In the genomic region with DNA sequence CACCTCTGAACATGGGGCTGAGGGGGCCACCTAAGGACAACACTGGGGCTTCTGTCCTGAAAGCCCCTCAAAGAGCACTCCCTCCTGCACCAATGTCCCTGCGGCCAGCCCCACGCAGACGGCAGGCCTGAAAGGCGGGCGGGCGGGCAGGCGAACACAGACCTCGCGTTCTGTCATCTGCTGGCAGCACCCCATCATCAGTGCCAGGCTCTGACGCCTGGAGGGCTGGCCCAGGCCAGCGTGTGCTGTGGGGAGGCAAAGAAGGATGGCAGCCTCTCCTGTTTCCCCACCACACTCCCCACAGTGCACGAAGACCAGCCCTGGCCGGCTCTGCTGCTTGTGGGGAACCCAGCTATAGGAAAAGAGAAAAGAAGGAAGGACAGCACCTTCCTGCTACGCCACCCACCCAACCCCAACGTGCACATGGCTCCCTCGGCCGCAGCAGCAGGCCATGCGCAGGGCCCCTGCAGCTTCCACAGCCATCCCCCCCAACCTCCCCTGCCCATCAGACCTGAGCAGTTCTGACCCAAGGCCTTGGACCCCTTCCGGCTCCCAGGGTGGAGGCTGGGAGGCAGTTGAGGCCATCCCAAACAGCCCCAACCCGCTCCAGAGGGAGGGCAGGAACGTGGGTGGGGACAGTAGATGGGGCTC, we compare ENCODE assay signal across 12 cellular contexts. TPM values are rescaled to one million over a fixed set of nuclear protein-coding genes. Genes with fewer than 3 reads are reported as not detected.
DNase-seq lines count a peak whose midpoint lies in the region; ATAC-seq and TF ChIP-seq lines count a peak whose summit lies in the region.
"Had no signal": no experiment of that assay in that cellular context is flagged by ENCODE, and none has a peak within 500 bp of the region (broad histone marks: within the 10 kb centered on the region; RNA-seq: fewer than 3 reads in every experiment).

No MANE protein-coding gene starts in this region.

- peaks cover 0 to 9% of the 10 kb centered on the region in 2 donors for H3K36me3 Mint-ChIP-seq in naive B cell

- peak overlapping the region in 5 of 6 donors; percentile 47 to 97 (median 92) for H3K27ac Mint-ChIP-seq in naive B cell

- no peaks in the 10 kb centered on the region for H3K27me3 Mint-ChIP-seq in naive B cell

- H3K9me3 Mint-ChIP-seq in naive B cell, result peaks cover 0 to 2% (median 0%) of the 10 kb centered on the region in 7 donors

- H3K36me3 ChIP-seq in HEK293 (ENCODE audit: control insufficient read depth in 2 of 2, insufficient read depth in 1 of 2, low read length in 2 of 2), result peaks cover 4 to 61% of the 10 kb centered on the region in 2 experiments; a peak in 2 of 3 replicates

- H3K4me1 ChIP-seq in HEK293 (ENCODE audit: control insufficient read depth, insufficient read depth, low read length), result peaks cover 27% of the 10 kb centered on the region

- H3K4me3 Mint-ChIP-seq in naive B cell, result peak overlapping the region; percentile 66 to 92 (median 88)

- H3K4me3 ChIP-seq in HEK293 (ENCODE audit: low read depth, low read length), result no peak overlapping the region
- H3K4me3 ChIP-seq: body of pancreas, lung had no signal

- CTCF ChIA-PET in HEK293 (lab: Yijun Ruan, JAX), result interaction anchor here (1.6 to 2.7 kb wide), 2 partner anchors 26 to 54 kb away, joined by 16 to 24 read pairs; partner anchors contain the start of gene SCO2

- POLR2A ChIA-PET in HEK293 (lab: Yijun Ruan, JAX), result interaction anchor here (1.3 to 2.1 kb wide), 2 partner anchors 30 to 37 kb away, joined by 3 to 9 read pairs; partner anchors contain the start of genes LMF2 and NCAPH2

- DNase-seq in Ammon's horn (ENCODE audit: low spot score), result peak; percentile 87
- DNase-seq in amygdala (lab: John Stamatoyannopoulos, UW), result peak in 42 of 56 donors; percentile 19 to 86 (median 44)
- DNase-seq in naive B cell, result no peak
- no peak for DNase-seq in NK-92 (lab: John Stamatoyannopoulos, UW; ENCODE audit: unreplicated experiment)
- no peak for DNase-seq in GM20000 (ENCODE audit: low spot score)
- DNase-seq: activated CD4-positive, CD25-positive, alpha-beta regulatory T cell treated with anti-CD3 and anti-CD28 coated beads, Interleukin-2, amount 50 U/mL, for 72 hours; body of pancreas had no signal

- no peak overlapping the region for H3K27ac ChIP-seq in HEK293 (ENCODE audit: extremely low read depth, low read depth, low read length)
- H3K27ac ChIP-seq: C4-2B had no signal

- H3K9me3 ChIP-seq in HEK293 (ENCODE audit: control insufficient read depth, insufficient read depth, low read depth, low read length), result no peaks in the 10 kb centered on the region
- H3K9me3 ChIP-seq: body of pancreas had no signal

- ATAC-seq in naive B cell (ENCODE audit: low read depth in 2 of 2) (no peak), GM21825 (IDR thresholded peaks at IDR 0.05; ENCODE audit: unreplicated experiment) (no peak), HG03439 (IDR thresholded peaks at IDR 0.05; ENCODE audit: unreplicated experiment) (no peak)
- ATAC-seq: body of pancreas had no signal

- no peak for TF ChIP-seq CTCF in HEK293 (tag by site-specific recombination; IDR thresholded peaks at IDR 0.05)
- TF ChIP-seq CTCF in GM20000 (IDR thresholded peaks at IDR 0.05; ENCODE audit: extremely low read depth, missing control alignments), result no peak

- peaks cover 58 to 79% (median 70%) of the 10 kb centered on the region in 3 donors for H3K4me1 Mint-ChIP-seq in naive B cell

TF ChIP-seq in HEK293, 187 proteins besides CTCF, POLR2A, EP300 and RAD21:
- TF ChIP-seq ZFHX2 (tag by site-specific recombination; conservative IDR thresholded peaks at IDR 0.05) (peak; percentile 44; the same call in 1 of the 2 replicates), ZNF677 (tag by site-specific recombination; IDR thresholded peaks at IDR 0.05) (no peak), HOXD13 (CRISPR knock-in tag; IDR thresholded peaks at IDR 0.05; ENCODE audit: borderline replicate concordance) (no peak), EGR2 (tag by site-specific recombination; IDR thresholded peaks at IDR 0.05; ENCODE audit: low read depth) (0 out of 2 replicates have a peak, but pooled peaks have one; percentile 7), KLF1 (tag by site-specific recombination; IDR thresholded peaks at IDR 0.05) (peak; percentile 21; the same call in 1 of the 2 replicates)

RNA-seq across cellular contexts. Expression of gene SBF1, which starts 3.5 kb away (rescaled TPM):
- polyA plus RNA-seq in naive B cell (ENCODE audit: low read depth in 6 of 6), result 10 to 100 TPM in 4 of 6 donors, 1 to 10 TPM in 2; 6.9 to 26.6 (median 11.4) TPM

RNA-seq across cellular contexts. Expression of gene ADM2, which starts 10.0 kb away (rescaled TPM):
- polyA plus RNA-seq in naive B cell (ENCODE audit: low read depth in 6 of 6), result under 1 TPM in 3 of 6 donors, not detected in 3; 0.08 to 0.86 (median 0.20) TPM

RNA-seq across cellular contexts. Expression of gene MIOX, which starts 15.3 kb away (rescaled TPM):
- not detected for polyA plus RNA-seq in naive B cell (ENCODE audit: low read depth in 6 of 6)

RNA-seq across cellular contexts. Expression of gene LMF2, which starts 36.2 kb away (rescaled TPM):
- 10 to 100 TPM in 3 of 6 donors, 1 to 10 TPM in 3; 6.4 to 20.9 (median 10.1) TPM for polyA plus RNA-seq in naive B cell (ENCODE audit: low read depth in 6 of 6)

RNA-seq across cellular contexts. Expression of gene NCAPH2, which starts 36.7 kb away (rescaled TPM):
- polyA plus RNA-seq in naive B cell (ENCODE audit: low read depth in 6 of 6), result 10 to 100 TPM; 33.9 to 43.3 (median 37.6) TPM

Comparison
In these comparisons a context has a peak if more than half of its experiments do, and no peak if none do; other contexts are left out.
1. DNase-seq: peak in Ammon's horn (single experiment) and amygdala (42 of 56); none in naive B cell (single experiment), NK-92 (single experiment) and GM20000 (single experiment).